Comparison of ENCODE assay signal across 8 cellular contexts in genomic region chr1:74504125-74505065, GRCh38. TPM values are rescaled to one million over a fixed set of nuclear protein-coding genes. Genes with fewer than 3 reads are reported as not detected.
DNase-seq lines count a peak whose midpoint lies in the region; ATAC-seq and TF ChIP-seq lines count a peak whose summit lies in the region.

No MANE protein-coding gene starts in this region.

- no peak overlapping the region for H3K4me3 Mint-ChIP-seq in osteocyte (ENCODE audit: unreplicated experiment)

- no peak overlapping the region for H3K4me3 ChIP-seq in fibroblast of villous mesenchyme (ENCODE audit: low read depth, low read length)

- peaks cover 3% of the 10 kb centered on the region for H3K27me3 Mint-ChIP-seq in osteocyte (ENCODE audit: unreplicated experiment)

- H3K27ac Mint-ChIP-seq in osteocyte (ENCODE audit: unreplicated experiment), result no peak overlapping the region

- DNase-seq in DMS153 (lab: John Stamatoyannopoulos, UW) (peak; percentile 80), NCI-H510A (lab: John Stamatoyannopoulos, UW) (peak; percentile 56), fibroblast of villous mesenchyme (ENCODE audit: low read depth) (peak; percentile 37), osteocyte (ENCODE audit: extremely low spot score, unreplicated experiment) (no peak), GOT3 (lab: John Stamatoyannopoulos, UW) (no peak)
- DNase-seq in activated CD8-positive, alpha-beta memory T cell treated with anti-CD3 and anti-CD28 coated beads, Interleukin-2, amount 50 U/mL, for 48 hours, result peak; percentile 56

- no peaks in the 10 kb centered on the region for H3K4me1 Mint-ChIP-seq in osteocyte (ENCODE audit: unreplicated experiment)

- H3K9me3 Mint-ChIP-seq in osteocyte (ENCODE audit: unreplicated experiment), result no peaks in the 10 kb centered on the region

- ATAC-seq in GM19452 (IDR thresholded peaks at IDR 0.05; ENCODE audit: unreplicated experiment) (peak; percentile 89), HG03439 (IDR thresholded peaks at IDR 0.05; ENCODE audit: unreplicated experiment) (peak; percentile 80)

- H3K36me3 Mint-ChIP-seq in osteocyte (ENCODE audit: unreplicated experiment), result no peaks in the 10 kb centered on the region

- TF ChIP-seq CTCF in fibroblast of villous mesenchyme (IDR thresholded peaks at IDR 0.05; ENCODE audit: insufficient read depth, low read depth, low read length) (peak; percentile 79), osteocyte (IDR thresholded peaks at IDR 0.05) (peak; percentile 66)

RNA-seq across cellular contexts. Expression of gene LRRC53, which starts 8.0 kb away (rescaled TPM):
- not detected in 2 replicates for total RNA-seq in fibroblast of villous mesenchyme
- not detected in 2 replicates for total RNA-seq in osteocyte

Comparison
In these comparisons a context has a peak if more than half of its experiments do, and no peak if none do; other contexts are left out.
1. DNase-seq: peak in DMS153 (single experiment), NCI-H510A (single experiment), activated CD8-positive, alpha-beta memory T cell treated with anti-CD3 and anti-CD28 coated beads, Interleukin-2, amount 50 U/mL, for 48 hours (single experiment) and fibroblast of villous mesenchyme (single experiment); none in osteocyte (single experiment) and GOT3 (single experiment).